21 cellular contexts compared by ENCODE assay signal in genomic region chr1:168484083-168484482, GRCh38. TPM values are rescaled to one million over a fixed set of nuclear protein-coding genes. Genes with fewer than 3 reads are reported as not detected.
DNase-seq lines count a peak whose midpoint lies in the region; ATAC-seq and TF ChIP-seq lines count a peak whose summit lies in the region.
"Had no signal": no experiment of that assay in that cellular context is flagged by ENCODE, and none has a peak within 500 bp of the region (broad histone marks: within the 10 kb centered on the region; RNA-seq: fewer than 3 reads in every experiment).

No MANE protein-coding gene starts in this region.

- no peak overlapping the region for H3K4me3 ChIP-seq in SK-N-SH (ENCODE audit: low read depth in 2 of 2, low read length in 1 of 2)
- no peak overlapping the region for H3K4me3 ChIP-seq in breast epithelium
- H3K4me3 ChIP-seq in trophoblast cell (ENCODE audit: low read depth, low read length) = no peak overlapping the region
- H3K4me3 ChIP-seq in A673 (ENCODE audit: low read depth, low read length, poor library complexity, severe bottlenecking) = no peak overlapping the region
- no peak overlapping the region for H3K4me3 ChIP-seq in vagina
- H3K4me3 ChIP-seq: pancreas, skin epidermis, thyroid gland had no signal

- H4K91ac ChIP-seq in trophoblast cell (ENCODE audit: low read depth, low read length) = peak overlapping the region; percentile 75

- H3K27ac ChIP-seq in SK-N-SH (ENCODE audit: low read depth in 2 of 2, low read length in 1 of 2) (peak overlapping the region in 1 of 2 experiments; percentile 97; a peak in 2 of 4 replicates), breast epithelium (peak overlapping the region; percentile 37 to 81), trophoblast cell (ENCODE audit: low read depth, low read length) (no peak overlapping the region), A673 (ENCODE audit: low read depth, low read length, poor library complexity, severe bottlenecking) (no peak overlapping the region), vagina (no peak overlapping the region)
- H3K27ac ChIP-seq: 22Rv1, foreskin keratinocyte had no signal

- H3K14ac ChIP-seq in trophoblast cell (ENCODE audit: low read length) = peak overlapping the region; percentile 32

- POLR2A ChIA-PET in SK-N-SH (lab: Yijun Ruan, JAX) (no interaction called here), A673 (lab: Charles Lee; ENCODE audit: low non-redundant PET) (no interaction called here)

- peak overlapping the region; percentile 49 for H3K18ac ChIP-seq in trophoblast cell (ENCODE audit: low read length)

- no TSS peak for BruUV-seq in Calu3 (replicated peaks; lab: Mats Ljungman, UMichigan)
- BruUV-seq in A673 (replicated peaks; lab: Mats Ljungman, UMichigan) = no TSS peak

- H4K12ac ChIP-seq in trophoblast cell (ENCODE audit: low read depth, low read length) = no peak overlapping the region

- H3K79me2 ChIP-seq in SK-N-SH (ENCODE audit: insufficient read depth) (no peaks in the 10 kb centered on the region), trophoblast cell (ENCODE audit: control insufficient read depth, insufficient read depth, low read length, poor library complexity) (peaks cover 3% of the 10 kb centered on the region)

- CTCF ChIA-PET in SK-N-SH (lab: Yijun Ruan, JAX) = no interaction called here
- CTCF ChIA-PET in Calu3 (lab: Charles Lee) = interaction anchor here (0.6 to 2.2 kb wide), 4 partner anchors 13 to 1121 kb away, joined by 3 to 7 read pairs (median 4); no protein-coding TSS in a partner anchor
- CTCF ChIA-PET in A673 (lab: Charles Lee) = no interaction called here

- H3K79me1 ChIP-seq in trophoblast cell (ENCODE audit: low read length) = peaks cover 10% of the 10 kb centered on the region

- no peaks in the 10 kb centered on the region for H3K36me3 ChIP-seq in SK-N-SH (replicated peaks in 1 of 2; ENCODE audit: control insufficient read depth in 1 of 2, insufficient read depth in 2 of 2, low read length in 1 of 2)
- no peaks in the 10 kb centered on the region for H3K36me3 ChIP-seq in breast epithelium
- peaks cover 0 to 3% of the 10 kb centered on the region in 2 experiments for H3K36me3 ChIP-seq in trophoblast cell (ENCODE audit: control insufficient read depth in 1 of 2, insufficient read depth in 2 of 2, low read length in 2 of 2)
- no peaks in the 10 kb centered on the region for H3K36me3 ChIP-seq in A673 (ENCODE audit: insufficient read depth, low read length, poor library complexity, severe bottlenecking)
- H3K36me3 ChIP-seq in vagina = no peaks in the 10 kb centered on the region
- H3K36me3 ChIP-seq: pancreas, thyroid gland had no signal

- H3K27me3 ChIP-seq in SK-N-SH (ENCODE audit: insufficient read depth) (no peaks in the 10 kb centered on the region), breast epithelium (no peaks in the 10 kb centered on the region), trophoblast cell (ENCODE audit: insufficient read depth, low read length) (no peaks in the 10 kb centered on the region), A673 (replicated peaks; ENCODE audit: insufficient read depth, low read depth, low read length, poor library complexity) (no peaks in the 10 kb centered on the region), vagina (no peaks in the 10 kb centered on the region)
- H3K27me3 ChIP-seq: foreskin keratinocyte, pancreas, thyroid gland had no signal

- H3K9ac ChIP-seq in SK-N-SH (no peak overlapping the region), trophoblast cell (ENCODE audit: low read length) (no peak overlapping the region)

- peak overlapping the region; percentile 77 for H3K27ac Mint-ChIP-seq in Calu3 (ENCODE audit: unreplicated experiment)

- peak overlapping the region; percentile 93 for H2AK5ac ChIP-seq in trophoblast cell (ENCODE audit: low read length)

- peak overlapping the region; percentile 61 for H4K8ac ChIP-seq in trophoblast cell (ENCODE audit: low read depth, low read length)

- no peaks in the 10 kb centered on the region for H4K20me1 ChIP-seq in SK-N-SH (ENCODE audit: insufficient read depth)

- DNase-seq in SK-N-SH = no peak
- DNase-seq in Calu3 = no peak
- no peak for DNase-seq in breast epithelium (ENCODE audit: low spot score in 2 of 2)
- peak in 1 of 2 donors; percentile 18 for DNase-seq in trophoblast cell
- no peak for DNase-seq in GDM1 (lab: John Stamatoyannopoulos, UW)
- DNase-seq in A673 (ENCODE audit: low spot score) = no peak
- DNase-seq in vagina (ENCODE audit: extremely low spot score in 2 of 2) = no peak
- DNase-seq: activated CD4-positive, CD25-positive, alpha-beta regulatory T cell treated with anti-CD3 and anti-CD28 coated beads, Interleukin-2, amount 50 U/mL, for 72 hours; GOT3; left colon; NCI-H2029; NCI-H526; pancreas; SHP77 treated with DMSO at 0.1 percent for 48 hours; thyroid gland had no signal

- H2BK12ac ChIP-seq in trophoblast cell (ENCODE audit: low read length) = peak overlapping the region; percentile 98

- no peak for TF ChIP-seq RAD21 in SK-N-SH (IDR thresholded peaks at IDR 0.05; ENCODE audit: low read length)

- ATAC-seq in SK-N-SH treated with all-trans-retinoic acid at 6 μM for 48 hours = peak; percentile 50
- ATAC-seq: left colon had no signal

- H3K4me1 ChIP-seq in SK-N-SH (ENCODE audit: control insufficient read depth in 1 of 2, insufficient read depth in 2 of 2, low read depth in 1 of 2, low read length in 1 of 2) = peaks cover 10% of the 10 kb centered on the region in 2 experiments; a peak in 2 of 4 replicates
- H3K4me1 ChIP-seq in breast epithelium = peaks cover 0 to 7% of the 10 kb centered on the region in 2 donors
- peaks cover 6 to 10% of the 10 kb centered on the region in 2 experiments for H3K4me1 ChIP-seq in trophoblast cell (ENCODE audit: control insufficient read depth in 1 of 2, insufficient read depth in 2 of 2, low read length in 2 of 2)
- peaks cover 7% of the 10 kb centered on the region for H3K4me1 ChIP-seq in A673 (ENCODE audit: insufficient read depth, low read length, poor library complexity, severe bottlenecking)
- H3K4me1 ChIP-seq in vagina = peaks cover 13% of the 10 kb centered on the region
- H3K4me1 ChIP-seq: thyroid gland had no signal

- H3K9me3 Mint-ChIP-seq in Calu3 (ENCODE audit: low read depth, unreplicated experiment) = no peaks in the 10 kb centered on the region

- no peak for TF ChIP-seq EP300 in SK-N-SH (IDR thresholded peaks at IDR 0.05; ENCODE audit: borderline replicate concordance in 1 of 2, low read depth in 1 of 2, low read length in 1 of 2)

- no peaks in the 10 kb centered on the region for H3K36me3 Mint-ChIP-seq in Calu3 (ENCODE audit: insufficient read depth, unreplicated experiment)

- intact Hi-C loops in Calu3 (cut with micrococcal nuclease; ENCODE audit: unreplicated experiment) = no loop called here
- intact Hi-C loops in breast epithelium (cut with DNase I; ENCODE audit: low total_unique reads) = no loop called here
- intact Hi-C loops in A673 (cut with micrococcal nuclease; ENCODE audit: unreplicated experiment) = no loop called here
- intact Hi-C loops in vagina (cut with DNase I) = no loop called here

- no peaks in the 10 kb centered on the region for H3K9me2 ChIP-seq in SK-N-SH

- TF ChIP-seq CTCF in SK-N-SH (IDR thresholded peaks at IDR 0.05) (no peak), Calu3 (IDR thresholded peaks at IDR 0.05; ENCODE audit: unreplicated experiment) (no peak), breast epithelium (IDR thresholded peaks at IDR 0.05) (no peak), A673 (conservative IDR thresholded peaks at IDR 0.05; ENCODE audit: low read depth, low read length) (no peak), vagina (IDR thresholded peaks at IDR 0.05) (no peak)

- no peaks in the 10 kb centered on the region for H3K9me3 ChIP-seq in SK-N-SH
- H3K9me3 ChIP-seq in breast epithelium = no peaks in the 10 kb centered on the region
- peaks cover 3% of the 10 kb centered on the region for H3K9me3 ChIP-seq in trophoblast cell (ENCODE audit: insufficient read depth, low read depth, low read length)
- no peaks in the 10 kb centered on the region for H3K9me3 ChIP-seq in A673 (ENCODE audit: low read depth, low read length, poor library complexity, severe bottlenecking)
- no peaks in the 10 kb centered on the region for H3K9me3 ChIP-seq in vagina
- H3K9me3 ChIP-seq: pancreas, thyroid gland had no signal

- H2AFZ ChIP-seq in SK-N-SH (ENCODE audit: low read depth) (no peak overlapping the region), trophoblast cell (ENCODE audit: insufficient read depth, low read length, poor library complexity) (no peak overlapping the region)

- peaks cover 28% of the 10 kb centered on the region for H3K4me1 Mint-ChIP-seq in Calu3 (ENCODE audit: low read depth, unreplicated experiment)

- TF ChIP-seq POLR2A in breast epithelium (IDR thresholded peaks at IDR 0.05) (no peak), vagina (IDR thresholded peaks at IDR 0.05) (no peak)

- peak overlapping the region; percentile 40 for H3K4ac ChIP-seq in trophoblast cell (ENCODE audit: low read depth, low read length)

- H2BK5ac ChIP-seq in trophoblast cell (ENCODE audit: low read depth, low read length, poor library complexity) = peak overlapping the region; percentile 72

- H3K4me3 Mint-ChIP-seq in Calu3 (ENCODE audit: low read depth, unreplicated experiment) = peak overlapping the region; percentile 27

- no peaks in the 10 kb centered on the region for H3K27me3 Mint-ChIP-seq in Calu3 (ENCODE audit: unreplicated experiment)

- no peak overlapping the region for H3K23ac ChIP-seq in trophoblast cell (ENCODE audit: low read length)

- H3K4me2 ChIP-seq in SK-N-SH (no peak overlapping the region), trophoblast cell (ENCODE audit: low read length) (no peak overlapping the region)

- no peaks in the 10 kb centered on the region for H3F3A ChIP-seq in SK-N-SH (replicated peaks; ENCODE audit: insufficient read depth)

- H2BK120ac ChIP-seq in trophoblast cell (ENCODE audit: insufficient read depth, low read length, poor library complexity) = peak overlapping the region; percentile 96

TF ChIP-seq in SK-N-SH treated with all-trans-retinoic acid at 6 μM for 48 hours, 23 proteins besides CTCF, POLR2A, EP300 and RAD21 (continues in another document):
- TF ChIP-seq CSDC2 (CRISPR knock-in tag; IDR thresholded peaks at IDR 0.05) = no peak

TF ChIP-seq in SK-N-SH, 30 proteins besides CTCF, POLR2A, EP300 and RAD21 (continues in another document):
- TF ChIP-seq RCOR1 (IDR thresholded peaks at IDR 0.05; ENCODE audit: low read length) (no peak), MEF2A (IDR thresholded peaks at IDR 0.05; ENCODE audit: borderline replicate concordance, low read depth) (no peak)

RNA-seq across cellular contexts. Expression of gene XCL2, which starts 59.7 kb away (rescaled TPM):
- polyA plus RNA-seq in SK-N-SH (2012; rRNA removed) = not detected in 2 replicates
- not detected in 2 replicates for polyA plus RNA-seq in SK-N-SH (2012; cell fraction: cytosol; rRNA removed)
- polyA plus RNA-seq in SK-N-SH (2012; cell fraction: nucleus; rRNA removed) = not detected in 2 replicates
- total RNA-seq in Calu3 (2022) (not detected in 2 replicates), breast epithelium (1 to 10 TPM in 1 of 3 donors, not detected in 2; 1.9 TPM), A673 (2021) (not detected in 2 replicates), vagina (not detected)
- not detected in 2 replicates for polyA plus RNA-seq in trophoblast cell (2013)
- total RNA-seq: astrocyte, foreskin keratinocyte, thyroid gland had no signal
- polyA plus RNA-seq: BJ, foreskin keratinocyte had no signal

Comparison
In these comparisons a context has a peak if more than half of its experiments do, and no peak if none do; other contexts are left out.
1. H3K27ac ChIP-seq: peak in breast epithelium (2 of 2); none in trophoblast cell (single experiment), A673 (single experiment) and vagina (single experiment).